Comparison of ENCODE assay signal across 9 cellular contexts in the genomic region with DNA sequence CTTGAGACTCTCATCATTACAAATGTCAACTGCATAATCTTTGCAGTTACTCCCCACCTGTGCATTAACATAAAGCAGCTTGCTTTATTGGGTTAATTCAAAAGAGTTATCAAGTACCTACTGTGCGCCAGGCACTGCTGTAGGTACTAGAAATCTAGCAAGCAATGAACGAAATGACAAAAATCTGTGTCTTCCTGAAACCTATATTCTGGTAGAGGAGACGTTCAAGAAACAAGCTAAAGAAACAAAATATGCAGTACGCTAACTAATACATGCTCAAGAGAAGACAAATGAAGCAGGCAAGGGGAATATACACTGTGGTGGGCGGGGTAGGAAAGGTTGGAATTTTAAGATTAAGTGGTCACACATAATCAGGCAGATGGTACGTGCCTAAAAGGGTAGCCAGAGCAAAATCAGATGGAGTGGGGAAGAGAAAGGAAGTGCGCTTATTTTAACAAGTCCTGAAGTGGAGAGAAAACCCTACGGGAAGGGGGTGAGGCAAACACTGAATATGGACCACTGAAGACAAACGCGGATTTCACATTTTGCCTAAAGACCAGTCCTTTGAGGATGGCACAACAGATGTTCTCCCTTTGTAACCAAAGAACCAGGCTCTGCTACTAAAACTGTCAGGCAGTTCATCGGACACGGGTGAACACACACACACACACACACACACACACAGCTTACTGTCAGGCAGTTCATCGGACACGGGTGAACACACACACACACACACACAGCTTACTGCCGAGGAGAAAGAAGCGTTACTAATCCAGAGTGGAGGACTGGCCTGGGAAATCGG. TPM values are rescaled to one million over a fixed set of nuclear protein-coding genes. Genes with fewer than 3 reads are reported as not detected.
DNase-seq lines count a peak whose midpoint lies in the region; ATAC-seq, FAIRE-seq and TF ChIP-seq lines count a peak whose summit lies in the region.
"Had no signal": no experiment of that assay in that cellular context is flagged by ENCODE, and none has a peak within 500 bp of the region (broad histone marks: within the 10 kb centered on the region; RNA-seq: fewer than 3 reads in every experiment).

No MANE protein-coding gene starts in this region.

- H3K9me3 ChIP-seq in body of pancreas = no peaks in the 10 kb centered on the region
- H3K9me3 ChIP-seq: neutrophil had no signal

- TF ChIP-seq POLR2A in GM12892 (IDR thresholded peaks at IDR 0.05; ENCODE audit: low read depth, low read length) = no peak
- TF ChIP-seq POLR2A in body of pancreas (IDR thresholded peaks at IDR 0.05) = no peak

- intact Hi-C loops in body of pancreas (cut with DNase I) = no loop called here

- H3K27ac Mint-ChIP-seq in memory B cell = peak overlapping the region; percentile 1

- TF ChIP-seq CTCF in body of pancreas (IDR thresholded peaks at IDR 0.05) = no peak

- WGBS in body of pancreas, 2 donors = 17 to 41% methylated on average over 10 to 17 of the region's 17 CpGs

- peak; percentile 1 for ATAC-seq in body of pancreas
- ATAC-seq in memory B cell (ENCODE audit: low read depth) = peak; percentile 45
- no peak for ATAC-seq in GM19023 (IDR thresholded peaks at IDR 0.05; ENCODE audit: unreplicated experiment)

- FAIRE-seq in GM12892 (lab: Jason Lieb, UNC) = peak; percentile 92

- H3K27me3 Mint-ChIP-seq in memory B cell = peaks cover 26% of the 10 kb centered on the region

- H3K4me3 ChIP-seq in body of pancreas = peak overlapping the region in 1 of 2 donors; percentile 50

- peak overlapping the region in 2 of 4 donors; percentile 12 to 54 for H3K27ac ChIP-seq in body of pancreas
- H3K27ac ChIP-seq: neutrophil had no signal

- peaks cover 0 to 10% of the 10 kb centered on the region in 2 donors for H3K27me3 ChIP-seq in body of pancreas

- no peaks in the 10 kb centered on the region for H3K9me3 Mint-ChIP-seq in memory B cell

- H3K36me3 Mint-ChIP-seq in memory B cell = no peaks in the 10 kb centered on the region

- peaks cover 12% of the 10 kb centered on the region for H3K4me1 Mint-ChIP-seq in memory B cell

- DNase-seq in GM12892 (ENCODE audit: insufficient read length) = no peak
- DNase-seq in NCI-H146 (lab: John Stamatoyannopoulos, UW) = peak; percentile 62
- DNase-seq in body of pancreas = no peak
- peak; percentile 12 to 40 for DNase-seq in memory B cell (ENCODE audit: low spot score in 2 of 2)
- DNase-seq in NCI-H1092 treated with DMSO at 0.1 percent for 48 hours (lab: John Stamatoyannopoulos, UW) = no peak
- DNase-seq in NCI-H1930 (lab: John Stamatoyannopoulos, UW) = no peak
- DNase-seq in Ammon's horn (ENCODE audit: low spot score) = no peak

- no peaks in the 10 kb centered on the region for H3K36me3 ChIP-seq in body of pancreas (replicated peaks in 1 of 2; ENCODE audit: insufficient read depth in 1 of 2, low read depth in 2 of 2)
- H3K36me3 ChIP-seq: neutrophil had no signal

- H3K4me3 Mint-ChIP-seq in memory B cell = peak overlapping the region; percentile 71

- peaks cover 13% of the 10 kb centered on the region for H3K4me1 ChIP-seq in body of pancreas

RNA-seq across cellular contexts. Expression of gene ELOVL2, which starts 1.2 kb away (rescaled TPM):
- not detected for polyA plus RNA-seq in GM12892 (2012; ENCODE audit: missing spikeins)
- total RNA-seq in body of pancreas = 1 to 10 TPM; 2.9 to 3.0 TPM

RNA-seq across cellular contexts. Expression of gene SMIM13, which starts 50.7 kb away (rescaled TPM):
- 4.0 TPM for polyA plus RNA-seq in GM12892 (2012; ENCODE audit: missing spikeins)
- 1 to 10 TPM; 4.4 to 5.6 TPM for total RNA-seq in body of pancreas

Comparison
In these comparisons a context has a peak if more than half of its experiments do, and no peak if none do; other contexts are left out.
1. DNase-seq: peak in NCI-H146 (single experiment) and memory B cell (2 of 2); none in GM12892 (single experiment), body of pancreas (0 of 4), NCI-H1092 treated with DMSO at 0.1 percent for 48 hours (single experiment), NCI-H1930 (0 of 2) and Ammon's horn (single experiment).